In genomic region chr12:55019784-55020183, GRCh38 we compare ENCODE assay signal across 9 cellular contexts. TPM values are rescaled to one million over a fixed set of nuclear protein-coding genes. Genes with fewer than 3 reads are reported as not detected.
DNase-seq lines count a peak whose midpoint lies in the region; ATAC-seq and TF ChIP-seq lines count a peak whose summit lies in the region.
"Had no signal": no experiment of that assay in that cellular context is flagged by ENCODE, and none has a peak within 500 bp of the region (broad histone marks: within the 10 kb centered on the region; RNA-seq: fewer than 3 reads in every experiment).

TSS of gene NEUROD4 (plus strand) at chr12:55019974. CDS start at chr12:55026440, 6,466 bp downstream.

- H3K4me1 ChIP-seq in HEK293 (ENCODE audit: control insufficient read depth, insufficient read depth, low read length): no peaks in the 10 kb centered on the region; the same call in 1 of the 2 replicates
- H3K4me1 ChIP-seq in mucosa of descending colon (ENCODE audit: low read depth): no peaks in the 10 kb centered on the region
- no peaks in the 10 kb centered on the region for H3K4me1 ChIP-seq in esophagus squamous epithelium

- H3K27me3 Mint-ChIP-seq in endothelial cell (ENCODE audit: unreplicated experiment): no peaks in the 10 kb centered on the region

- H3K27ac Mint-ChIP-seq in endothelial cell (ENCODE audit: unreplicated experiment): no peak within 1 kb of the TSS

- CTCF ChIA-PET in HEK293 (lab: Yijun Ruan, JAX): interaction anchor here (2.2 kb wide), 1 partner anchor 27 kb away, joined by 12 read pairs; no protein-coding TSS in a partner anchor

- no peaks in the 10 kb centered on the region for H3K9me3 Mint-ChIP-seq in endothelial cell (ENCODE audit: unreplicated experiment)

- TF ChIP-seq CTCF in HEK293 (tag by site-specific recombination; IDR thresholded peaks at IDR 0.05) (no peak), endothelial cell (IDR thresholded peaks at IDR 0.05; ENCODE audit: unreplicated experiment) (no peak), mucosa of descending colon (IDR thresholded peaks at IDR 0.05) (no peak), esophagus squamous epithelium (IDR thresholded peaks at IDR 0.05) (no peak)

- no peaks in the 10 kb centered on the region for H3K36me3 Mint-ChIP-seq in endothelial cell (ENCODE audit: low read depth, unreplicated experiment)

- peaks cover 0 to 50% (median 0%) of the 10 kb centered on the region in 4 donors for H3K27me3 ChIP-seq in esophagus squamous epithelium

- no peaks in the 10 kb centered on the region for H3K4me1 Mint-ChIP-seq in endothelial cell (ENCODE audit: unreplicated experiment)

- POLR2A ChIA-PET in HEK293 (lab: Yijun Ruan, JAX): no interaction called here

- TF ChIP-seq POLR2A in esophagus squamous epithelium (IDR thresholded peaks at IDR 0.05): no peak

- no peak within 1 kb of the TSS for H3K4me3 Mint-ChIP-seq in endothelial cell (ENCODE audit: unreplicated experiment)

- 0 to 9% methylated on average over 2 to 9 of the region's 13 CpGs for WGBS in esophagus squamous epithelium, 2 donors

- H3K9me3 ChIP-seq in HEK293 (ENCODE audit: control insufficient read depth, insufficient read depth, low read depth, low read length) (no peaks in the 10 kb centered on the region), mucosa of descending colon (no peaks in the 10 kb centered on the region), esophagus squamous epithelium (no peaks in the 10 kb centered on the region)

- DNase-seq in AG20443 (ENCODE audit: low spot score) (peak; percentile 84), endothelial cell (ENCODE audit: low spot score) (peak; percentile 85), mucosa of descending colon (peak in 2 of 3 donors; percentile 27 to 35), NCI-H1694 (lab: John Stamatoyannopoulos, UW) (no peak), esophagus squamous epithelium (lab: John Stamatoyannopoulos, UW) (no peak)

- H3K36me3 ChIP-seq in HEK293 (ENCODE audit: control insufficient read depth in 2 of 2, insufficient read depth in 1 of 2, low read length in 2 of 2): no peaks in the 10 kb centered on the region
- H3K36me3 ChIP-seq in mucosa of descending colon (ENCODE audit: low read depth): no peaks in the 10 kb centered on the region
- no peaks in the 10 kb centered on the region for H3K36me3 ChIP-seq in esophagus squamous epithelium

- no peak within 1 kb of the TSS for H3K4me3 ChIP-seq in HEK293 (ENCODE audit: low read depth, low read length)
- no peak within 1 kb of the TSS for H3K4me3 ChIP-seq in mucosa of descending colon
- H3K4me3 ChIP-seq in esophagus squamous epithelium: no peak within 1 kb of the TSS

- intact Hi-C loops in mucosa of descending colon (cut with DNase I, micrococcal nuclease) (no loop called here), esophagus squamous epithelium (cut with DNase I) (no loop called here)

- ATAC-seq in mucosa of descending colon (peak; percentile 73), HG03571 (IDR thresholded peaks at IDR 0.05; ENCODE audit: unreplicated experiment) (no peak)

- H3K27ac ChIP-seq in HEK293 (ENCODE audit: extremely low read depth, low read depth, low read length) (no peak within 1 kb of the TSS), esophagus squamous epithelium (no peak within 1 kb of the TSS)

TF ChIP-seq in HEK293, 187 proteins besides CTCF, POLR2A, EP300 and RAD21 (continues in another document):
- TF ChIP-seq TRIM28 (IDR thresholded peaks at IDR 0.05; ENCODE audit: borderline replicate concordance, low read length): 0 out of 2 replicates have a peak, but pooled peaks have one; percentile 27
- TF ChIP-seq ZBTB17 (tag by site-specific recombination; IDR thresholded peaks at IDR 0.05): peak; percentile 41
- TF ChIP-seq ZNF24 (tag by site-specific recombination; IDR thresholded peaks at IDR 0.05): no peak
- peak; percentile 22; the same call in 1 of the 2 replicates for TF ChIP-seq KLF9 (tag by site-specific recombination; IDR thresholded peaks at IDR 0.05; ENCODE audit: low read depth)
- TF ChIP-seq ZNF561 (tag by site-specific recombination; IDR thresholded peaks at IDR 0.05; ENCODE audit: borderline replicate concordance): no peak
- TF ChIP-seq ZNF16 (tag by site-specific recombination; IDR thresholded peaks at IDR 0.05; ENCODE audit: low read depth): no peak
- no peak for TF ChIP-seq ZNF449 (tag by site-specific recombination; IDR thresholded peaks at IDR 0.05)
- TF ChIP-seq ZBTB7A (tag by site-specific recombination; IDR thresholded peaks at IDR 0.05; ENCODE audit: low read depth): no peak
- TF ChIP-seq EGR2 (tag by site-specific recombination; IDR thresholded peaks at IDR 0.05; ENCODE audit: low read depth): no peak
- TF ChIP-seq TCF7L2 (IDR thresholded peaks at IDR 0.05; ENCODE audit: borderline replicate concordance, low read depth, low read length): no peak

TF ChIP-seq in PFSK-1, 5 proteins besides CTCF, POLR2A, EP300 and RAD21:
- TF ChIP-seq TAF1 (IDR thresholded peaks at IDR 0.05; ENCODE audit: borderline replicate concordance, insufficient read depth, low read length): no peak
- TF ChIP-seq SIN3A (IDR thresholded peaks at IDR 0.05; ENCODE audit: borderline replicate concordance, insufficient read depth, low read length): peak; percentile 73; the same call in 1 of the 2 replicates
- TF ChIP-seq POLR2AphosphoS5 (IDR thresholded peaks at IDR 0.05; ENCODE audit: low read depth, low read length): no peak
- no peak for TF ChIP-seq FOXP2 (optimal IDR thresholded peaks at IDR 0.05; ENCODE audit: borderline replicate concordance, extremely low read depth, extremely low read length, insufficient read depth)
- TF ChIP-seq REST (IDR thresholded peaks at IDR 0.05; ENCODE audit: insufficient read depth in 1 of 2, low read depth in 2 of 2, low read length in 2 of 2): peak; percentile 86 to 96
TF ChIP-seq in PFSK-1: peak in this region for 2.

RNA-seq across cellular contexts. Expression of gene NEUROD4, which starts in this region (rescaled TPM):
- polyA plus RNA-seq in PFSK-1 (2012; ENCODE audit: insufficient read length, low read depth): not detected
- not detected for total RNA-seq in endothelial cell (ENCODE audit: unreplicated experiment)
- total RNA-seq in mucosa of descending colon: not detected
- total RNA-seq in esophagus squamous epithelium: not detected
- polyA plus RNA-seq: adipose tissue had no signal

Comparison
In these comparisons a context has a peak if more than half of its experiments do, and no peak if none do; other contexts are left out.
1. Peak in DNase-seq in endothelial cell; RNA of the gene not detected or under 1 TPM.
2. Peak in DNase-seq and ATAC-seq in mucosa of descending colon; RNA of the gene not detected or under 1 TPM.